In the genomic region with DNA sequence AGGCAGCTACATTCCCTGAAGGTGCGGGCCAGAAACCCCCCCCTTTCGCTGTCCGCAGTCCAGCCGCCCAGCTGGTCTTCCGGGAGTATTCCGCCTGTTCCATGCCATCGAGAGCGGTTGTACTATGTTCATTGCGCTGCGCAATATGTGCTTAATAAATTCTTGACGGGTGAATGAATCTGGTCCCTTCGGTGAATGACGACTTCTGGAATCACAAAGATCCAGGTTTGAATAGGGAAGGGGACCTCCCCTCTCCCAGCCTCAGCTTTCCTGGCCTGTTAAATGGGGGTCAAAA, we compare ENCODE assay signal across 8 cellular contexts. TPM values are rescaled to one million over a fixed set of nuclear protein-coding genes. Genes with fewer than 3 reads are reported as not detected.
DNase-seq lines count a peak whose midpoint lies in the region; ATAC-seq lines count a peak whose summit lies in the region.

No MANE protein-coding gene starts in this region.

- H3K27me3 Mint-ChIP-seq in activated CD4-positive, alpha-beta T cell treated with anti-CD3 and anti-CD28 coated beads for 36 hours, result no peaks in the 10 kb centered on the region
- H3K27me3 Mint-ChIP-seq in immature natural killer cell (ENCODE audit: low read depth in 3 of 3), result peaks cover 4 to 10% (median 6%) of the 10 kb centered on the region in 3 donors

- peak overlapping the region; percentile 93 for H3K4me3 Mint-ChIP-seq in activated CD4-positive, alpha-beta T cell treated with anti-CD3 and anti-CD28 coated beads for 36 hours
- H3K4me3 Mint-ChIP-seq in immature natural killer cell, result peak overlapping the region; percentile 81 to 88 (median 85)

- POLR2A ChIA-PET in activated CD4-positive, alpha-beta T cell treated with anti-CD3 and anti-CD28 coated beads for 36 hours (lab: Charles Lee), result interaction anchor here (0.5 to 0.9 kb wide), 3 partner anchors 9 to 455 kb away, joined by 3 to 6 read pairs (median 3); no protein-coding TSS in a partner anchor

- H3K27ac ChIP-seq in substantia nigra (ENCODE audit: low read depth, low read length, poor library complexity, severe bottlenecking), result peak overlapping the region; percentile 71

- H3K9me3 Mint-ChIP-seq in activated CD4-positive, alpha-beta T cell treated with anti-CD3 and anti-CD28 coated beads for 36 hours (ENCODE audit: low read depth), result no peaks in the 10 kb centered on the region
- H3K9me3 Mint-ChIP-seq in activated naive CD4-positive, alpha-beta T cell treated with anti-CD3 and anti-CD28 coated beads, Interleukin-2, amount 50 U/mL, for 72 hours, result no peaks in the 10 kb centered on the region
- no peaks in the 10 kb centered on the region for H3K9me3 Mint-ChIP-seq in immature natural killer cell

- peaks cover 36% of the 10 kb centered on the region for H3K4me1 Mint-ChIP-seq in activated CD4-positive, alpha-beta T cell treated with anti-CD3 and anti-CD28 coated beads for 36 hours
- H3K4me1 Mint-ChIP-seq in immature natural killer cell, result peaks cover 34 to 39% of the 10 kb centered on the region in 2 donors

- peaks cover 7% of the 10 kb centered on the region for H3K36me3 Mint-ChIP-seq in activated CD4-positive, alpha-beta T cell treated with anti-CD3 and anti-CD28 coated beads for 36 hours (ENCODE audit: low read depth)
- peaks cover 6 to 13% of the 10 kb centered on the region in 2 donors for H3K36me3 Mint-ChIP-seq in activated naive CD4-positive, alpha-beta T cell treated with anti-CD3 and anti-CD28 coated beads, Interleukin-2, amount 50 U/mL, for 72 hours
- H3K36me3 Mint-ChIP-seq in immature natural killer cell, result no peaks in the 10 kb centered on the region

- H3K27ac Mint-ChIP-seq in activated CD4-positive, alpha-beta T cell treated with anti-CD3 and anti-CD28 coated beads for 36 hours, result peak overlapping the region; percentile 86
- H3K27ac Mint-ChIP-seq in activated naive CD4-positive, alpha-beta T cell treated with anti-CD3 and anti-CD28 coated beads, Interleukin-2, amount 50 U/mL, for 72 hours, result peak overlapping the region; percentile 55 to 92
- peak overlapping the region; percentile 79 to 93 (median 88) for H3K27ac Mint-ChIP-seq in immature natural killer cell

- intact Hi-C loops in activated CD4-positive, alpha-beta T cell treated with anti-CD3 and anti-CD28 coated beads for 36 hours (cut with DNase I, micrococcal nuclease), result loop anchor here (1.0 kb wide), 12 partner anchors 9 to 470 kb away; a partner anchor contains a TSS

- ATAC-seq in activated CD4-positive, alpha-beta T cell treated with anti-CD3 and anti-CD28 coated beads for 36 hours, result no peak
- ATAC-seq in activated naive CD4-positive, alpha-beta T cell treated with anti-CD3 and anti-CD28 coated beads, Interleukin-2, amount 50 U/mL, for 72 hours, result no peak

- CTCF ChIA-PET in activated CD4-positive, alpha-beta T cell treated with anti-CD3 and anti-CD28 coated beads for 36 hours (lab: Charles Lee), result interaction anchor here (0.7 to 1.4 kb wide), 2 partner anchors 85 to 168 kb away, joined by 3 to 8 read pairs; no protein-coding TSS in a partner anchor

- DNase-seq in activated CD4-positive, alpha-beta T cell treated with anti-CD3 and anti-CD28 coated beads for 36 hours, result no peak
- no peak for DNase-seq in activated CD4-positive, alpha-beta T cell treated with anti-CD3 and anti-CD28 coated beads, Interleukin-2, amount 50 U/mL, for 4 hours
- DNase-seq in activated naive CD4-positive, alpha-beta T cell treated with anti-CD3 and anti-CD28 coated beads, Interleukin-2, amount 50 U/mL, for 72 hours (ENCODE audit: low spot score in 2 of 2), result no peak
- DNase-seq in immature natural killer cell, result no peak
- no peak for DNase-seq in substantia nigra (lab: John Stamatoyannopoulos, UW)
- DNase-seq in amygdala (lab: John Stamatoyannopoulos, UW), result no peak
- DNase-seq in NCI-H446 treated with DMSO at 0.1 percent for 48 hours (lab: John Stamatoyannopoulos, UW), result no peak
- no peak for DNase-seq in stimulated activated CD4-positive, alpha-beta T cell treated with anti-CD3 and anti-CD28 coated beads, Interleukin-4, amount 100 ng/mL, for 24 hours

RNA-seq across cellular contexts. Expression of a gene that starts 0.8 kb away (rescaled TPM):
- total RNA-seq in activated CD4-positive, alpha-beta T cell treated with anti-CD3 and anti-CD28 coated beads for 36 hours, result 10 to 100 TPM; 27.1 to 27.5 TPM
- total RNA-seq in activated naive CD4-positive, alpha-beta T cell treated with anti-CD3 and anti-CD28 coated beads, Interleukin-2, amount 50 U/mL, for 72 hours, result 10 to 100 TPM; 34.8 to 41.8 TPM
- 1 to 10 TPM; 1.1 to 9.0 (median 4.2) TPM for polyA plus RNA-seq in immature natural killer cell

RNA-seq across cellular contexts. Expression of a gene that starts 14.9 kb away (rescaled TPM):
- 1 to 10 TPM; 3.1 to 3.6 TPM for total RNA-seq in activated CD4-positive, alpha-beta T cell treated with anti-CD3 and anti-CD28 coated beads for 36 hours
- total RNA-seq in activated naive CD4-positive, alpha-beta T cell treated with anti-CD3 and anti-CD28 coated beads, Interleukin-2, amount 50 U/mL, for 72 hours, result 1 to 10 TPM; 4.5 to 5.7 TPM
- 1 to 10 TPM in 1 of 3 donors, under 1 TPM in 2; 0.49 to 1.3 (median 0.50) TPM for polyA plus RNA-seq in immature natural killer cell

RNA-seq across cellular contexts. Expression of a gene that starts 29.9 kb away (rescaled TPM):
- 10 to 100 TPM in 1 of 2 experiments, 1 to 10 TPM in 1; 9.1 to 11.5 TPM for total RNA-seq in activated CD4-positive, alpha-beta T cell treated with anti-CD3 and anti-CD28 coated beads for 36 hours
- total RNA-seq in activated naive CD4-positive, alpha-beta T cell treated with anti-CD3 and anti-CD28 coated beads, Interleukin-2, amount 50 U/mL, for 72 hours, result 10 to 100 TPM; 10.9 to 40.9 TPM
- polyA plus RNA-seq in immature natural killer cell, result 10 to 100 TPM; 27.7 to 66.4 (median 36.3) TPM

RNA-seq across cellular contexts. Expression of a gene that starts 35.8 kb away (rescaled TPM):
- 10 to 100 TPM; 22.4 to 23.9 TPM for total RNA-seq in activated CD4-positive, alpha-beta T cell treated with anti-CD3 and anti-CD28 coated beads for 36 hours
- 10 to 100 TPM; 24.6 to 57.5 TPM for total RNA-seq in activated naive CD4-positive, alpha-beta T cell treated with anti-CD3 and anti-CD28 coated beads, Interleukin-2, amount 50 U/mL, for 72 hours
- polyA plus RNA-seq in immature natural killer cell, result 100 to 1,000 TPM; 104 to 105 (median 104) TPM

RNA-seq across cellular contexts. Expression of a gene that starts 41.9 kb away (rescaled TPM):
- 10 to 100 TPM; 57.8 to 63.3 TPM for total RNA-seq in activated CD4-positive, alpha-beta T cell treated with anti-CD3 and anti-CD28 coated beads for 36 hours
- 100 to 1,000 TPM in 1 of 2 donors, 10 to 100 TPM in 1; 92.3 to 140 TPM for total RNA-seq in activated naive CD4-positive, alpha-beta T cell treated with anti-CD3 and anti-CD28 coated beads, Interleukin-2, amount 50 U/mL, for 72 hours
- polyA plus RNA-seq in immature natural killer cell, result 10 to 100 TPM in 1 of 3 donors, 1 to 10 TPM in 1, under 1 TPM in 1; 0.62 to 19.8 (median 7.7) TPM
